In the genomic region with DNA sequence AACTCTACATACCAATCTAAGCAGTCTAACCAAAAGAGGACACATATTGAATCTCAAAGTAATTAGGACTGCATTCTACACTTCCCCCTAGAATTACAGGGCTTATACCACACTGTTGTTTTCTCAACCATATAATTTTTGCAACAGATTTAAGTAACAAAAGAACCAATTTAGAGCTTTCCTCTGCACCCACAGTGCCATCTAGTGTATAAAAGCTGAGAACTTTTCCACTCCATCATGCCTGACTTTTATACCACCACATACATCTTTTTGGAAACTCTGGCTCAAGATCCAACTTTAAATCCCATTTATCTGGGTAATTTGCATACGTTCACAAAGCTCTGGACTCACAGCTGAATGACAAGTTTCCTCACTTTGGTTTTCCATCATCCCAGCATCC, we compare ENCODE assay signal across 8 cellular contexts.
A peak's percentile ranks its signal among the peaks of the same experiment; 100 is the strongest.
DNase-seq lines count a peak whose midpoint lies in the region; ATAC-seq, FAIRE-seq and TF ChIP-seq lines count a peak whose summit lies in the region.

No MANE protein-coding gene starts in this region.

- H3F3A ChIP-seq in DOHH2 (ENCODE audit: control insufficient read depth, insufficient read depth), result no peaks in the 10 kb centered on the region

- in situ Hi-C loops in GM12878 (cut with MboI), result no loop called here

- H3K36me3 ChIP-seq in DOHH2 (ENCODE audit: control insufficient read depth, low read length) (no peaks in the 10 kb centered on the region), Karpas-422 (ENCODE audit: insufficient read depth, low read length) (no peaks in the 10 kb centered on the region), GM12878 (ENCODE audit: control insufficient read depth in 2 of 2, insufficient read depth in 2 of 2, low read length in 1 of 2) (no peaks in the 10 kb centered on the region)

- H3K4me3 ChIP-seq in DOHH2 (ENCODE audit: low read length) (no peak overlapping the region), Karpas-422 (ENCODE audit: low read length) (no peak overlapping the region), GM12878 (no peak overlapping the region)

- TF ChIP-seq POLR2A in GM12878 (IDR thresholded peaks at IDR 0.05; ENCODE audit: low read depth, low read length), result no peak

- H3K9me3 ChIP-seq in DOHH2 (ENCODE audit: control insufficient read depth, insufficient read depth, low read length) (no peaks in the 10 kb centered on the region), Karpas-422 (ENCODE audit: low read length) (no peaks in the 10 kb centered on the region), GM12878 (replicated peaks; ENCODE audit: control insufficient read depth, insufficient read depth, low read length) (no peaks in the 10 kb centered on the region)

- RAD21 ChIA-PET in GM12878 (lab: Charles Lee; ENCODE audit: unreplicated experiment), result interaction anchor here (0.7 to 2.5 kb wide), 8 partner anchors 22 to 701 kb away, joined by 3 to 18 read pairs (median 3); no protein-coding TSS in a partner anchor

- peak; percentile 50 for TF ChIP-seq RAD21 in GM12878 (IDR thresholded peaks at IDR 0.05; ENCODE audit: insufficient read depth, low read depth, low read length)

- intact Hi-C loops in GM12878 (cut with micrococcal nuclease; ENCODE audit: unreplicated experiment) (loop anchor here (1.0 to 5.0 kb wide), 2 partner anchors 286 to 407 kb away; no protein-coding TSS in a partner anchor), cardiac septum (cut with DNase I) (loop anchor here (5.0 kb wide), 1 partner anchor 287 kb away; no protein-coding TSS in a partner anchor)

- CTCF ChIA-PET in GM12878 (lab: Yijun Ruan, JAX), result interaction anchor here (0.6 to 4.1 kb wide), 22 partner anchors 9 to 431 kb away, joined by 3 to 31 read pairs (median 4); no protein-coding TSS in a partner anchor

- H3K79me2 ChIP-seq in DOHH2 (ENCODE audit: control insufficient read depth, low read length) (no peaks in the 10 kb centered on the region), Karpas-422 (ENCODE audit: low read length) (no peaks in the 10 kb centered on the region), GM12878 (ENCODE audit: control insufficient read depth, insufficient read depth, low read length) (no peaks in the 10 kb centered on the region)

- no peak for FAIRE-seq in GM12878 (lab: Jason Lieb, UNC)

- POLR2A ChIA-PET in GM12878 (lab: Charles Lee), result no interaction called here

- WGBS in GM12878 (ENCODE audit: insufficient coverage, insufficient replicate concordance, low lambda C conversion rate, missing lambda C conversion rate), result 0% methylated on average over 1 of the region's 1 CpG

- H3K9ac ChIP-seq in Karpas-422 (ENCODE audit: low read length) (no peak overlapping the region), GM12878 (ENCODE audit: control insufficient read depth, insufficient read depth, low read length) (no peak overlapping the region)

- ATAC-seq in GM12878 (peak; percentile 63), GM21381 (IDR thresholded peaks at IDR 0.05; ENCODE audit: unreplicated experiment) (no peak)

- no peaks in the 10 kb centered on the region for H4K20me1 ChIP-seq in DOHH2 (ENCODE audit: control insufficient read depth, insufficient read depth, low read depth, low read length)
- H4K20me1 ChIP-seq in Karpas-422 (ENCODE audit: insufficient read depth, low read depth, low read length), result no peaks in the 10 kb centered on the region
- H4K20me1 ChIP-seq in GM12878 (ENCODE audit: control insufficient read depth, insufficient read depth), result no peaks in the 10 kb centered on the region

- H2AFZ ChIP-seq in Karpas-422 (ENCODE audit: low read length) (no peak overlapping the region), GM12878 (ENCODE audit: control insufficient read depth, low read depth, low read length) (no peak overlapping the region)

- H3K4me2 ChIP-seq in DOHH2 (ENCODE audit: low read length) (no peak overlapping the region), Karpas-422 (ENCODE audit: low read depth, low read length, poor library complexity, severe bottlenecking) (no peak overlapping the region), GM12878 (ENCODE audit: control insufficient read depth, insufficient read depth) (no peak overlapping the region)

- DNase-seq in Karpas-422 (peak; percentile 62), GM12878 (ENCODE audit: low read depth, low spot score) (no peak), lung microvascular endothelial cell (ENCODE audit: low read depth in 2 of 2) (peak; percentile 35 to 45), GF-D8 (lab: John Stamatoyannopoulos, UW) (no peak), cardiac septum (ENCODE audit: low spot score) (no peak), NCI-H146 treated with DMSO at 0.1 percent for 48 hours (lab: John Stamatoyannopoulos, UW; ENCODE audit: unreplicated experiment) (no peak)

- H3K4me1 ChIP-seq in DOHH2 (ENCODE audit: control insufficient read depth, low read length), result no peaks in the 10 kb centered on the region
- no peaks in the 10 kb centered on the region for H3K4me1 ChIP-seq in Karpas-422 (ENCODE audit: low read length)
- H3K4me1 ChIP-seq in GM12878 (ENCODE audit: control insufficient read depth, insufficient read depth, low read length), result no peaks in the 10 kb centered on the region

- H3K9me2 ChIP-seq in DOHH2 (replicated peaks; ENCODE audit: control insufficient read depth, low read length) (no peaks in the 10 kb centered on the region), Karpas-422 (replicated peaks; ENCODE audit: insufficient read depth, low read length) (no peaks in the 10 kb centered on the region)

- H3K27me3 ChIP-seq in DOHH2 (ENCODE audit: control insufficient read depth, low read length) (no peaks in the 10 kb centered on the region), Karpas-422 (ENCODE audit: low read length) (no peaks in the 10 kb centered on the region), GM12878 (replicated peaks in 1 of 2; ENCODE audit: control insufficient read depth in 2 of 2, insufficient read depth in 2 of 2, low read length in 1 of 2) (peaks cover 0 to 3% of the 10 kb centered on the region in 2 experiments; a peak in 1 of 4 replicates)

- SMC1A ChIA-PET in GM12878 (lab: Charles Lee; ENCODE audit: uncharacterized antibody, unreplicated experiment), result interaction anchor here (0.7 to 3.3 kb wide), 16 partner anchors 9 to 633 kb away, joined by 3 to 24 read pairs (median 6); no protein-coding TSS in a partner anchor

- no TSS peak for BruUV-seq in GM12878 (replicated peaks; lab: Mats Ljungman, UMichigan)

- H3K27ac ChIP-seq in DOHH2 (ENCODE audit: low read depth, low read length) (no peak overlapping the region), Karpas-422 (ENCODE audit: low read length) (no peak overlapping the region), GM12878 (ENCODE audit: control insufficient read depth, insufficient read depth) (no peak overlapping the region)

- TF ChIP-seq EP300 in GM12878 (IDR thresholded peaks at IDR 0.05; ENCODE audit: borderline replicate concordance in 1 of 2, control insufficient read depth in 1 of 2, low read depth in 2 of 2, low read length in 2 of 2), result no peak

- TF ChIP-seq CTCF in DOHH2 (IDR thresholded peaks at IDR 0.05; ENCODE audit: low read depth, low read length, poor library complexity, severe bottlenecking), result peak; percentile 42
- TF ChIP-seq CTCF in GM12878 (IDR thresholded peaks at IDR 0.05 in 2 of 3, conservative IDR thresholded peaks at IDR 0.05 in 1 of 3; ENCODE audit: control insufficient read depth in 2 of 3, extremely low read depth in 1 of 3, insufficient read depth in 1 of 3, low read depth in 3 of 3, low read length in 3 of 3), result peak; percentile 35 to 49 (median 45); a peak in 5 of 6 replicates

TF ChIP-seq in GM12878, 131 proteins besides CTCF, POLR2A, EP300 and RAD21:
- TF ChIP-seq KDM1A (IDR thresholded peaks at IDR 0.05; ENCODE audit: borderline replicate concordance) (no peak), SMC3 (IDR thresholded peaks at IDR 0.05; ENCODE audit: borderline replicate concordance, low read length) (peak; percentile 42; the same call in 1 of the 2 replicates)

Comparison
In these comparisons a context has a peak if more than half of its experiments do, and no peak if none do; other contexts are left out.
1. DNase-seq: peak in Karpas-422 (single experiment) and lung microvascular endothelial cell (2 of 2); none in GM12878 (single experiment), GF-D8 (single experiment), cardiac septum (single experiment) and NCI-H146 treated with DMSO at 0.1 percent for 48 hours (single experiment).